4 cellular contexts compared by ENCODE assay signal in genomic region chr2:118932949-118933348, GRCh38. TPM values are rescaled to one million over a fixed set of nuclear protein-coding genes. Genes with fewer than 3 reads are reported as not detected.
"Had no signal": no experiment of that assay in that cellular context is flagged by ENCODE, and none has a peak within 500 bp of the region (broad histone marks: within the 10 kb centered on the region; RNA-seq: fewer than 3 reads in every experiment).

No MANE protein-coding gene starts in this region.

- DNase-seq: GDM1, GF-D8 had no signal

- H3K4me3 ChIP-seq: GM12878 had no signal

RNA-seq across cellular contexts. Expression of gene MARCO, which starts 9.0 kb away (rescaled TPM):
- total RNA-seq: G401 had no signal
